In the genomic region with DNA sequence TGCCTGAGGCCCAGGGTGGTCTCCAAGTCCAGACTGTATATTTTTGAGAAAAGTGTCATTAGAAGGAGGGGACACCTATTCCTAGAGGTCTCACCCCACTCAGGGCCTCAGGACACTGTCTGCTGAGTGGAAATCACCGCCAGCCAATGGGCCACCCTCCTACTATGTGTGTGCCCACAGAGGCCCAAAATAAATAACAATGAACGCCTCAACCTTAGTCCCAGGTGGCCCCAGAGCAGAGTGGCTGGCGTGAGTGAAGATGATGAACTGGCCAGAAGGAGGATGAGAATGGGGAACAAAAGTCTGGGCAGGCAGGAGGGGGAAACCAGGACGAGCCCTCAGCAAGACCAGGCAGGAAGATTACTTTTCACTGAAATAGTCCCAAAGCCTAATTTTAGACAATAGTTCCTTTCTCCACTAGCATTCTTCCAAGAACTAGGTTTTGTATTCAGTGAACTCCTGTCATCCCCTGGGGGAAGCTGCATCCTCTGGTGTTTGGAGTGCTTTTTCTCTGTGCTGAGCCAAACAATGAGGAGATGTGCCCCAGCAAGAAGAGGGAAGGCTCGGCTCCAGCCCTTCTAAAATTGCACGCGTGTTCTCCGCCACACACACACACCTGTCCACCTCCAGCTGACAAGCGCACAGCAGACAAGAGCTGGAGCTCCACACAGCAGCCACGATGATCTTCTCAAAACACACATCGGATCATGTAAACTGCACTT, we compare ENCODE assay signal across 20 cellular contexts.
DNase-seq lines count a peak whose midpoint lies in the region; ATAC-seq and TF ChIP-seq lines count a peak whose summit lies in the region.
"Had no signal": no experiment of that assay in that cellular context is flagged by ENCODE, and none has a peak within 500 bp of the region (broad histone marks: within the 10 kb centered on the region; RNA-seq: fewer than 3 reads in every experiment).

No MANE protein-coding gene starts in this region.

- intact Hi-C loops in left lung (cut with DNase I), result no loop called here

- TF ChIP-seq CTCF in Peyer's patch (IDR thresholded peaks at IDR 0.05) (no peak), coronary artery (IDR thresholded peaks at IDR 0.05) (no peak), suprapubic skin (IDR thresholded peaks at IDR 0.05) (no peak), foreskin fibroblast (IDR thresholded peaks at IDR 0.05; ENCODE audit: low read depth, low read length) (no peak), left lung (IDR thresholded peaks at IDR 0.05) (no peak)

- TF ChIP-seq EP300 in suprapubic skin (IDR thresholded peaks at IDR 0.05), result no peak

- no peak for ATAC-seq in left lung
- ATAC-seq: body of pancreas; gastrocnemius medialis; lower lobe of right lung; psoas muscle; stimulated activated memory B cell treated with anti-CD40 and anti-IgM and Interleukin-4, amounts not matched to agents 10 μg/mL and 1 μg/mL and 100 μg/mL, for 72 hours had no signal

- H3K27me3 ChIP-seq in Peyer's patch, result no peaks in the 10 kb centered on the region
- no peaks in the 10 kb centered on the region for H3K27me3 ChIP-seq in muscle layer of colon (ENCODE audit: control insufficient read depth in 1 of 2, insufficient read depth in 2 of 2, low read length in 2 of 2)
- H3K27me3 ChIP-seq in suprapubic skin, result no peaks in the 10 kb centered on the region
- H3K27me3 ChIP-seq in left lung, result no peaks in the 10 kb centered on the region
- H3K27me3 ChIP-seq: body of pancreas, gastrocnemius medialis had no signal

- TF ChIP-seq POLR2A in Peyer's patch (IDR thresholded peaks at IDR 0.05) (no peak), suprapubic skin (IDR thresholded peaks at IDR 0.05) (no peak)

- 31% methylated on average over 11 of the region's 11 CpGs for WGBS in suprapubic skin

- H3K4me3 ChIP-seq in Peyer's patch (no peak overlapping the region), coronary artery (no peak overlapping the region), muscle layer of colon (ENCODE audit: low read depth in 1 of 2, low read length in 2 of 2) (no peak overlapping the region), suprapubic skin (no peak overlapping the region), foreskin fibroblast (ENCODE audit: low read depth in 1 of 2, low read length in 2 of 2) (no peak overlapping the region), left lung (no peak overlapping the region)
- H3K4me3 ChIP-seq: body of pancreas, gastrocnemius medialis, HAP-1, lower lobe of right lung, psoas muscle had no signal

- H3K27ac ChIP-seq in Peyer's patch, result no peak overlapping the region
- peak overlapping the region; percentile 40 to 71 for H3K27ac ChIP-seq in coronary artery
- peak overlapping the region; percentile 70 for H3K27ac ChIP-seq in muscle layer of colon (ENCODE audit: low read depth, low read length)
- no peak overlapping the region for H3K27ac ChIP-seq in suprapubic skin
- no peak overlapping the region for H3K27ac ChIP-seq in left lung
- H3K27ac ChIP-seq: body of pancreas, gastrocnemius medialis, lower lobe of right lung, psoas muscle had no signal

- H3K4me1 ChIP-seq in Peyer's patch (peaks cover 0 to 16% (median 0%) of the 10 kb centered on the region in 4 donors), muscle layer of colon (ENCODE audit: insufficient read depth, low read length) (peaks cover 90% of the 10 kb centered on the region), suprapubic skin (no peaks in the 10 kb centered on the region), left lung (peaks cover 3% of the 10 kb centered on the region in 2 donors)
- H3K4me1 ChIP-seq: gastrocnemius medialis, HAP-1, psoas muscle had no signal

- DNase-seq in Peyer's patch, result peak in 2 of 3 donors; percentile 24 to 32
- peak; percentile 36 for DNase-seq in coronary artery (ENCODE audit: low spot score)
- peak; percentile 34 to 70 for DNase-seq in suprapubic skin (ENCODE audit: low spot score in 2 of 2)
- no peak for DNase-seq in foreskin fibroblast
- no peak for DNase-seq in left lung
- DNase-seq in activated CD4-positive, alpha-beta T cell treated with anti-CD3 and anti-CD28 coated beads for 1 hour, result no peak
- DNase-seq: activated CD4-positive, alpha-beta memory T cell treated with anti-CD3 and anti-CD28 coated beads, Interleukin-2, amount 10 ng/mL, durations not matched to agents 7 days and 5 days; activated effector memory CD4-positive, alpha-beta T cell treated with anti-CD3 and anti-CD28 coated beads, Interleukin-2, amount 50 U/mL, for 16 hours; body of pancreas; effector CD8-positive, alpha-beta T cell; gastrocnemius medialis; Kasumi-1; lower lobe of right lung; NCI-H1694; NCI-H774; psoas muscle; stimulated activated CD4-positive, alpha-beta T cell treated with anti-CD3 and anti-CD28 coated beads, Interleukin-2, amount 100 ng/mL, for 48 hours had no signal

- H3K36me3 ChIP-seq in Peyer's patch (no peaks in the 10 kb centered on the region), muscle layer of colon (ENCODE audit: insufficient read depth, low read length) (no peaks in the 10 kb centered on the region), suprapubic skin (no peaks in the 10 kb centered on the region), left lung (no peaks in the 10 kb centered on the region)
- H3K36me3 ChIP-seq: gastrocnemius medialis, HAP-1, lower lobe of right lung had no signal

- no peak overlapping the region for H3K9ac ChIP-seq in muscle layer of colon (ENCODE audit: low read length)

- H3K9me3 ChIP-seq in Peyer's patch (no peaks in the 10 kb centered on the region), muscle layer of colon (ENCODE audit: low read length) (no peaks in the 10 kb centered on the region), suprapubic skin (no peaks in the 10 kb centered on the region), left lung (no peaks in the 10 kb centered on the region)
- H3K9me3 ChIP-seq: body of pancreas, gastrocnemius medialis, HAP-1, lower lobe of right lung, psoas muscle had no signal

Comparison
In these comparisons a context has a peak if more than half of its experiments do, and no peak if none do; other contexts are left out.
1. DNase-seq: peak in Peyer's patch (2 of 3), coronary artery (single experiment) and suprapubic skin (2 of 2); none in foreskin fibroblast (0 of 2), left lung (0 of 2) and activated CD4-positive, alpha-beta T cell treated with anti-CD3 and anti-CD28 coated beads for 1 hour (single experiment).
2. H3K27ac ChIP-seq: peak in coronary artery (2 of 2) and muscle layer of colon (single experiment); none in Peyer's patch (0 of 4), suprapubic skin (single experiment) and left lung (0 of 2).